ENCODE assay signal across 8 cellular contexts in the genomic region with DNA sequence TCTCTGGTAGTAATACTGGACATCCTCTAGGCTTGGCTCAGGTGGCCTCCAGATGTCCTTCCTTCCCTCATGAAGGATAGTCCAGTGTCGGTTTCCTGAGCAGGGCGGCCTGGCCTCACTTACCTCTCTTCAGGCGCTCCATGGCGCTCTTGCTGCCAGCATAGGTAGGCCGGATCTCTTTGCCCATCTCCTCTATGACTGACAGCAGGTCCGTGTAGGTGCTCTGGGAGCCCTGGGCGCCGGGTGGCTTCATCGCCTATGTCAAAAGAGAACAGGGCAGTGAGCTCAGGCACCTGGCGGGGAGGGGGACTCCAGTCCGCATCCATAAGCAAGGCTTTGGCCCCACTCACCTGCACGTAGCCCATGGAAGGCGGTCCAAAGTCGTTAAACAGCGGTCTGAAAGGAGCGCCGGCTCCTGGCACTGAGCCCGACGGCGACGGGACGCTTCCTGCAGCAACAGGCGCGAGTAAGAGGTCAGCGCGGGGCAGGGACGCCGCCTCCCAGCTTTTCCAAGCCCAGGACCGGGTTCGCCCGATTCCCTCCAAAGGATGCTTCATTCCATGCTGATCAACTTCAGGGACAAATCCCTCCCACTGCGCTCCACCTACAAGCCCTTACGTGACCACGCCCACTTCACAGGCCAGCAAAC. TPM values are rescaled to one million over a fixed set of nuclear protein-coding genes. Genes with fewer than 3 reads are reported as not detected.
A peak's percentile ranks its signal among the peaks of the same experiment; 100 is the strongest.
DNase-seq lines count a peak whose midpoint lies in the region; ATAC-seq and TF ChIP-seq lines count a peak whose summit lies in the region.

No MANE protein-coding gene starts in this region.

- ATAC-seq in T-helper 17 cell (peak; percentile 7), GM21576 (IDR thresholded peaks at IDR 0.05; ENCODE audit: unreplicated experiment) (no peak), GM19452 (IDR thresholded peaks at IDR 0.05; ENCODE audit: unreplicated experiment) (no peak)
- no peak for ATAC-seq in natural killer cell treated with Interleukin-12 subunit alpha and Interleukin-12 subunit beta and Interleukin-15 and Interleukin-18, amount 100 ng/mL, for 72 hours

- H3K36me3 Mint-ChIP-seq in T-helper 17 cell (ENCODE audit: low read depth) = no peaks in the 10 kb centered on the region
- H3K36me3 Mint-ChIP-seq in natural killer cell treated with Interleukin-12 subunit alpha and Interleukin-12 subunit beta and Interleukin-15 and Interleukin-18, amount 100 ng/mL, for 72 hours = no peaks in the 10 kb centered on the region

- peaks cover 6% of the 10 kb centered on the region for H3K27me3 Mint-ChIP-seq in T-helper 17 cell
- H3K27me3 Mint-ChIP-seq in natural killer cell treated with Interleukin-12 subunit alpha and Interleukin-12 subunit beta and Interleukin-15 and Interleukin-18, amount 100 ng/mL, for 72 hours = peaks cover 3 to 7% of the 10 kb centered on the region in 2 donors

- H3K27ac Mint-ChIP-seq in T-helper 17 cell = peak overlapping the region; percentile 97
- H3K27ac Mint-ChIP-seq in natural killer cell treated with Interleukin-12 subunit alpha and Interleukin-12 subunit beta and Interleukin-15 and Interleukin-18, amount 100 ng/mL, for 72 hours = peak overlapping the region; percentile 92 to 93

- POLR2A ChIA-PET in BJ (lab: Charles Lee) = no interaction called here

- H3K36me3 ChIP-seq in BJ (ENCODE audit: control insufficient read depth, insufficient read depth, low read length) (no peaks in the 10 kb centered on the region), esophagus squamous epithelium (peaks cover 0 to 12% (median 0%) of the 10 kb centered on the region in 3 donors)

- peak overlapping the region; percentile 89 for H3K4me3 Mint-ChIP-seq in T-helper 17 cell
- peak overlapping the region; percentile 92 for H3K4me3 Mint-ChIP-seq in natural killer cell treated with Interleukin-12 subunit alpha and Interleukin-12 subunit beta and Interleukin-15 and Interleukin-18, amount 100 ng/mL, for 72 hours

- H3K9me3 ChIP-seq in T-helper 17 cell (ENCODE audit: control insufficient read depth, low read length, poor library complexity, severe bottlenecking) (no peaks in the 10 kb centered on the region), esophagus squamous epithelium (no peaks in the 10 kb centered on the region)

- DNase-seq in BJ (ENCODE audit: low read depth) = no peak
- DNase-seq in HFF-Myc (ENCODE audit: extremely low read depth, low read depth) = peak; percentile 51
- no peak for DNase-seq in T-helper 17 cell
- DNase-seq in esophagus squamous epithelium (lab: John Stamatoyannopoulos, UW) = no peak
- no peak for DNase-seq in natural killer cell treated with Interleukin-12 subunit alpha and Interleukin-12 subunit beta and Interleukin-15 and Interleukin-18, amount 100 ng/mL, for 72 hours (ENCODE audit: low spot score)
- DNase-seq in erythroblast (lab: John Stamatoyannopoulos, UW) = no peak

- CTCF ChIA-PET in BJ (lab: Yijun Ruan, JAX) = interaction anchor here (0.7 to 0.8 kb wide), 2 partner anchors 15 to 161 kb away, joined by 3 read pairs; no protein-coding TSS in a partner anchor

- H3K4me1 Mint-ChIP-seq in T-helper 17 cell = peaks cover 42% of the 10 kb centered on the region
- peaks cover 32% of the 10 kb centered on the region in 2 donors for H3K4me1 Mint-ChIP-seq in natural killer cell treated with Interleukin-12 subunit alpha and Interleukin-12 subunit beta and Interleukin-15 and Interleukin-18, amount 100 ng/mL, for 72 hours (ENCODE audit: low read depth in 2 of 2)

- TF ChIP-seq POLR2A in esophagus squamous epithelium (IDR thresholded peaks at IDR 0.05) (no peak), erythroblast (IDR thresholded peaks at IDR 0.05; ENCODE audit: low read length) (no peak)

- no peaks in the 10 kb centered on the region for H3K9me3 Mint-ChIP-seq in natural killer cell treated with Interleukin-12 subunit alpha and Interleukin-12 subunit beta and Interleukin-15 and Interleukin-18, amount 100 ng/mL, for 72 hours

- peak overlapping the region; percentile 96 to 99 (median 98) for H3K27ac ChIP-seq in esophagus squamous epithelium

- no peak for TF ChIP-seq CTCF in BJ (IDR thresholded peaks at IDR 0.05; ENCODE audit: insufficient read depth, low read depth, low read length)
- TF ChIP-seq CTCF in HFF-Myc (IDR thresholded peaks at IDR 0.05; ENCODE audit: low read depth, low read length, missing control alignments) = no peak
- TF ChIP-seq CTCF in esophagus squamous epithelium (IDR thresholded peaks at IDR 0.05) = no peak

- H3K4me3 ChIP-seq in BJ (ENCODE audit: low read depth, low read length) (peak overlapping the region; percentile 74), HFF-Myc (replicated peaks; ENCODE audit: low read depth, low read length) (peak overlapping the region; percentile 65), esophagus squamous epithelium (peak overlapping the region; percentile 68 to 90 (median 76))

- H3K27me3 ChIP-seq in BJ (ENCODE audit: control insufficient read depth, insufficient read depth, low read length) = peaks cover 1% of the 10 kb centered on the region; the same call in 1 of the 2 replicates
- H3K27me3 ChIP-seq in esophagus squamous epithelium = peaks cover 0 to 49% (median 0%) of the 10 kb centered on the region in 4 donors

- H3K4me1 ChIP-seq in esophagus squamous epithelium = peaks cover 32 to 57% (median 47%) of the 10 kb centered on the region in 3 donors

- intact Hi-C loops in esophagus squamous epithelium (cut with DNase I) = no loop called here

- 69% methylated on average over 2 of the region's 34 CpGs; no CpG with 5 or more reads in 1 of the 2 donors for WGBS in esophagus squamous epithelium, 2 donors

RNA-seq across cellular contexts. Expression of a gene that starts 0.6 kb away (rescaled TPM):
- 15.4 and 30.4 TPM in 2 replicates for polyA plus RNA-seq in BJ (2011; rRNA removed)
- 16.6 and 25.4 TPM in 2 replicates for polyA minus RNA-seq in BJ (2011; rRNA and poly(A)+ RNA removed)
- total RNA-seq in T-helper 17 cell (10 to 100 TPM; 33.8 to 45.6 TPM), esophagus squamous epithelium (10 to 100 TPM; 32.0 to 55.2 (median 38.1) TPM)
- total RNA-seq in natural killer cell treated with Interleukin-12 subunit alpha and Interleukin-12 subunit beta and Interleukin-15 and Interleukin-18, amount 100 ng/mL, for 72 hours = 100 to 1,000 TPM in 1 of 2 donors, 10 to 100 TPM in 1; 92.6 to 103 TPM

RNA-seq across cellular contexts. Expression of a gene that starts 2.2 kb away (rescaled TPM):
- polyA plus RNA-seq in BJ (2011; rRNA removed) = 8.0 and 14.4 TPM in 2 replicates
- polyA minus RNA-seq in BJ (2011; rRNA and poly(A)+ RNA removed) = 10.0 and 15.3 TPM in 2 replicates
- total RNA-seq in T-helper 17 cell (100 to 1,000 TPM; 109 to 121 TPM), esophagus squamous epithelium (10 to 100 TPM; 24.5 to 35.9 (median 28.7) TPM)
- 100 to 1,000 TPM in 1 of 2 donors, 10 to 100 TPM in 1; 66.0 to 174 TPM for total RNA-seq in natural killer cell treated with Interleukin-12 subunit alpha and Interleukin-12 subunit beta and Interleukin-15 and Interleukin-18, amount 100 ng/mL, for 72 hours

RNA-seq across cellular contexts. Expression of a gene that starts 15.9 kb away (rescaled TPM):
- not detected in 2 replicates for polyA plus RNA-seq in BJ (2011; rRNA removed)
- not detected in 2 replicates for polyA minus RNA-seq in BJ (2011; rRNA and poly(A)+ RNA removed)
- total RNA-seq in T-helper 17 cell (not detected), esophagus squamous epithelium (not detected)
- total RNA-seq in natural killer cell treated with Interleukin-12 subunit alpha and Interleukin-12 subunit beta and Interleukin-15 and Interleukin-18, amount 100 ng/mL, for 72 hours = not detected

RNA-seq across cellular contexts. Expression of a gene that starts 24.5 kb away (rescaled TPM):
- 69.9 and 133 TPM in 2 replicates for polyA plus RNA-seq in BJ (2011; rRNA removed)
- polyA minus RNA-seq in BJ (2011; rRNA and poly(A)+ RNA removed) = 34.8 and 51.3 TPM in 2 replicates
- total RNA-seq in T-helper 17 cell = 100 to 1,000 TPM in 1 of 2 donors, 10 to 100 TPM in 1; 98.3 to 109 TPM
- 10 to 100 TPM; 16.8 to 63.3 (median 28.3) TPM for total RNA-seq in esophagus squamous epithelium
- total RNA-seq in natural killer cell treated with Interleukin-12 subunit alpha and Interleukin-12 subunit beta and Interleukin-15 and Interleukin-18, amount 100 ng/mL, for 72 hours = 100 to 1,000 TPM; 120 to 140 TPM

RNA-seq across cellular contexts. Expression of a gene that starts 38.3 kb away (rescaled TPM):
- 30.6 and 31.7 TPM in 2 replicates for polyA plus RNA-seq in BJ (2011; rRNA removed)
- polyA minus RNA-seq in BJ (2011; rRNA and poly(A)+ RNA removed) = 6.5 and 6.6 TPM in 2 replicates
- total RNA-seq in T-helper 17 cell (10 to 100 TPM; 48.7 to 65.6 TPM), esophagus squamous epithelium (100 to 1,000 TPM; 109 to 205 (median 145) TPM)
- total RNA-seq in natural killer cell treated with Interleukin-12 subunit alpha and Interleukin-12 subunit beta and Interleukin-15 and Interleukin-18, amount 100 ng/mL, for 72 hours = 10 to 100 TPM; 30.7 to 39.1 TPM
